Comparison of ENCODE assay signal across 12 cellular contexts in the genomic region with DNA sequence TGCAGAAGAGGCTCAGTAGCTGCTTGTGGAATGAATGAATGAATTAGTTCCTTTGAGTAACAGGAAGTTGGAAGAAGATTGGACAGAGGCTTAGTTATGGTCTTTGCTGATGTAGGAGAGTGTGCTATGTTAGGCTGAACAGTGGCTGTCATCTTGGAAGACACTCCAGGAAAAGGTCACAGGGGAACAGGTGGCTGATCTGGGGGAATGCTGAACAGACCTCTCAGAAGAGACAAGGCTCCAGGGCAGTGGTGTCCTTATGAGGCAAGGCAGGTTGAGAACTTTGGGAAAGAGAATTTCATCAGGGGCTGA.
DNase-seq lines count a peak whose midpoint lies in the region; ATAC-seq, FAIRE-seq and TF ChIP-seq lines count a peak whose summit lies in the region.
"Had no signal": no experiment of that assay in that cellular context is flagged by ENCODE, and none has a peak within 500 bp of the region (broad histone marks: within the 10 kb centered on the region; RNA-seq: fewer than 3 reads in every experiment).

No MANE protein-coding gene starts in this region.

- H3K9me3 ChIP-seq in heart right ventricle (no peaks in the 10 kb centered on the region), keratinocyte (ENCODE audit: control insufficient read depth, low read depth, low read length) (no peaks in the 10 kb centered on the region), thyroid gland (no peaks in the 10 kb centered on the region)

- dilution Hi-C loops in keratinocyte (cut with MboI; ENCODE audit: extremely low pct_ligation_motif_present, low sequenced_read_pairs), result no loop called here

- CTCF ChIA-PET in WTC11 (lab: Charles Lee), result interaction anchor here (0.8 kb wide), 1 partner anchor 26 kb away, joined by 3 read pairs; no protein-coding TSS in a partner anchor

- H3K27ac ChIP-seq in heart right ventricle, result peak overlapping the region in 7 of 10 donors; percentile 5 to 85 (median 60)
- H3K27ac ChIP-seq in keratinocyte (ENCODE audit: control insufficient read depth, insufficient read depth, low read length), result peak overlapping the region; percentile 34
- peak overlapping the region; percentile 28 to 55 (median 54) for H3K27ac ChIP-seq in thyroid gland

- no peaks in the 10 kb centered on the region for H3K27me3 ChIP-seq in heart right ventricle
- H3K27me3 ChIP-seq in keratinocyte (ENCODE audit: control insufficient read depth, extremely low read depth, insufficient read depth, low read length), result no peaks in the 10 kb centered on the region
- H3K27me3 ChIP-seq in thyroid gland, result no peaks in the 10 kb centered on the region

- peak overlapping the region; percentile 89 for H3K27ac Mint-ChIP-seq in WTC11

- DNase-seq in heart right ventricle (no peak), Right ventricle myocardium inferior (ENCODE audit: missing footprints) (no peak), WTC11 (ENCODE audit: low spot score) (no peak), keratinocyte (ENCODE audit: low read depth, low spot score) (no peak), thyroid gland (no peak)
- DNase-seq in stimulated activated CD4-positive, alpha-beta T cell treated with anti-CD3 and anti-CD28 coated beads, Interleukin-1b, Interleukin-23, amount 100 ng/mL, for 48 hours, result no peak
- DNase-seq: activated CD8-positive, alpha-beta memory T cell treated with anti-CD3 and anti-CD28 coated beads, Interleukin-2, amount 50 U/mL, for 4 hours; H7; NCI-H2029 had no signal

- no peak overlapping the region for H2AFZ ChIP-seq in keratinocyte (ENCODE audit: control insufficient read depth, low read length)

- no peak overlapping the region for H3K9ac ChIP-seq in keratinocyte (ENCODE audit: control insufficient read depth, extremely low read depth, insufficient read depth, low read length)

- no peaks in the 10 kb centered on the region for H3K27me3 Mint-ChIP-seq in WTC11 (ENCODE audit: low read depth)

- H3K4me3 ChIP-seq in heart right ventricle, result no peak overlapping the region
- H3K4me3 ChIP-seq in keratinocyte (ENCODE audit: control insufficient read depth in 2 of 3, extremely low read depth in 1 of 3, insufficient read depth in 2 of 3, low read depth in 1 of 3, low read length in 3 of 3), result no peak overlapping the region
- H3K4me3 ChIP-seq in thyroid gland (replicated peaks in 1 of 3), result no peak overlapping the region

- H4K20me1 ChIP-seq in keratinocyte (ENCODE audit: control insufficient read depth, extremely low read depth, insufficient read depth, low read length), result no peaks in the 10 kb centered on the region

- no peaks in the 10 kb centered on the region for H3K36me3 ChIP-seq in heart right ventricle
- H3K36me3 ChIP-seq in keratinocyte (ENCODE audit: control insufficient read depth in 2 of 2, extremely low read depth in 1 of 2, insufficient read depth in 2 of 2, low read length in 2 of 2), result no peaks in the 10 kb centered on the region
- no peaks in the 10 kb centered on the region for H3K36me3 ChIP-seq in thyroid gland

- H3K4me1 ChIP-seq in heart right ventricle, result peaks cover 7 to 100% (median 91%) of the 10 kb centered on the region in 9 donors
- peaks cover 60% of the 10 kb centered on the region for H3K4me1 ChIP-seq in keratinocyte (ENCODE audit: control insufficient read depth, extremely low read depth, insufficient read depth, low read length)
- peaks cover 59 to 96% of the 10 kb centered on the region in 2 donors for H3K4me1 ChIP-seq in thyroid gland

- TF ChIP-seq CTCF in heart right ventricle (IDR thresholded peaks at IDR 0.05) (no peak), WTC11 (IDR thresholded peaks at IDR 0.05) (no peak), keratinocyte (optimal IDR thresholded peaks at IDR 0.05 in 1 of 3, IDR thresholded peaks at IDR 0.05 in 1 of 3, conservative IDR thresholded peaks at IDR 0.05 in 1 of 3; ENCODE audit: extremely low read depth in 1 of 3, insufficient read depth in 2 of 3, low read length in 3 of 3) (no peak), thyroid gland (IDR thresholded peaks at IDR 0.05) (no peak)

- H3K36me3 Mint-ChIP-seq in WTC11, result peaks cover 4% of the 10 kb centered on the region

- peaks cover 9% of the 10 kb centered on the region for H3K9me3 Mint-ChIP-seq in WTC11

- peak; percentile 9 for FAIRE-seq in keratinocyte (lab: Jason Lieb, UNC)
- FAIRE-seq: GM18507 had no signal

- H3K4me2 ChIP-seq in keratinocyte (ENCODE audit: control insufficient read depth, extremely low read depth, insufficient read depth, low read depth, low read length), result no peak overlapping the region

- no peak for TF ChIP-seq POLR2A in thyroid gland (IDR thresholded peaks at IDR 0.05)

- H3K79me2 ChIP-seq in keratinocyte (ENCODE audit: control insufficient read depth, insufficient read depth, low read length), result peaks cover 53% of the 10 kb centered on the region

- no peaks in the 10 kb centered on the region for H3K9me1 ChIP-seq in keratinocyte (ENCODE audit: control insufficient read depth, extremely low read depth, insufficient read depth, low read length)

- ATAC-seq in heart right ventricle (no peak), Right ventricle myocardium inferior (no peak), WTC11 (no peak), HG03097 (IDR thresholded peaks at IDR 0.05; ENCODE audit: low FRiP score, unreplicated experiment) (no peak), GM21576 (IDR thresholded peaks at IDR 0.05; ENCODE audit: unreplicated experiment) (no peak)

- POLR2A ChIA-PET in WTC11 (lab: Charles Lee), result no interaction called here

- H3K4me1 Mint-ChIP-seq in WTC11, result peaks cover 72% of the 10 kb centered on the region

- H3K4me3 Mint-ChIP-seq in WTC11, result no peak overlapping the region

- intact Hi-C loops in heart right ventricle (cut with DNase I) (loop anchor here in 1 of 10 donors (10.0 kb wide), 1 partner anchor 63 kb away; the partner anchor contains the start of gene UTRN), Right ventricle myocardium inferior (cut with DNase I) (no loop called here), thyroid gland (cut with DNase I) (no loop called here)

TF ChIP-seq in WTC11, 78 proteins besides CTCF, POLR2A, EP300 and RAD21 (continues in another document):
- TF ChIP-seq ZNF396 (CRISPR knock-in tag; IDR thresholded peaks at IDR 0.05; ENCODE audit: borderline replicate concordance) (no peak), RORB (CRISPR knock-in tag; IDR thresholded peaks at IDR 0.05) (no peak), AR (CRISPR knock-in tag; IDR thresholded peaks at IDR 0.05) (no peak), JUN (CRISPR knock-in tag; IDR thresholded peaks at IDR 0.05) (no peak), AFF4 (CRISPR knock-in tag; IDR thresholded peaks at IDR 0.05; ENCODE audit: borderline replicate concordance) (no peak), ATF3 (CRISPR knock-in tag; conservative IDR thresholded peaks at IDR 0.05) (no peak), NR2C2 (CRISPR knock-in tag; IDR thresholded peaks at IDR 0.05) (no peak), TP53 (CRISPR knock-in tag; IDR thresholded peaks at IDR 0.05) (no peak)
